20 cellular contexts compared by ENCODE assay signal in genomic region chr10:2992401-2993198, GRCh38.
DNase-seq lines count a peak whose midpoint lies in the region; TF ChIP-seq lines count a peak whose summit lies in the region.
"Had no signal": no experiment of that assay in that cellular context is flagged by ENCODE, and none has a peak within 500 bp of the region (broad histone marks: within the 10 kb centered on the region; RNA-seq: fewer than 3 reads in every experiment).

No MANE protein-coding gene starts in this region.

- no peak overlapping the region for H3K18ac ChIP-seq in H9 (ENCODE audit: insufficient read length, low read depth, low read length)

- H3K27ac ChIP-seq in H9 (ENCODE audit: insufficient read length, low read depth, low read length): no peak overlapping the region
- H3K27ac ChIP-seq: gastrocnemius medialis, left ventricle myocardium inferior, upper lobe of left lung had no signal

- H2BK120ac ChIP-seq in H9 (ENCODE audit: low read depth, low read length, poor library complexity, severe bottlenecking): no peak overlapping the region

- no peak overlapping the region for H2BK5ac ChIP-seq in H9 (ENCODE audit: insufficient read length, low read length)

- no peak overlapping the region for H3K56ac ChIP-seq in H9 (ENCODE audit: insufficient read length, low read depth, low read length)

- no peaks in the 10 kb centered on the region; the same call in 1 of the 2 replicates for H3K4me1 ChIP-seq in H9 (ENCODE audit: insufficient read depth, low read length)
- H3K4me1 ChIP-seq: gastrocnemius medialis, HAP-1, left ventricle myocardium inferior, upper lobe of left lung had no signal

- no peak overlapping the region for H3T11ph ChIP-seq in H9 (ENCODE audit: low read length)

- H3K9me3 Mint-ChIP-seq in H9: peaks cover 16 to 24% of the 10 kb centered on the region in 2 experiments

- no peak overlapping the region for H4K91ac ChIP-seq in H9 (ENCODE audit: insufficient read length, low read depth, low read length)

- H3K79me2 ChIP-seq in H9 (ENCODE audit: insufficient read depth, low read length): no peaks in the 10 kb centered on the region

- H3K4me3 Mint-ChIP-seq in H9: no peak overlapping the region
- H3K4me3 Mint-ChIP-seq: stimulated activated naive CD8-positive, alpha-beta T cell treated with anti-CD3 and anti-CD28 coated beads, Interleukin-15, Interleukin-2, amounts not matched to agents 100 ng/mL and 50 ng/mL, for 24 hours had no signal

- no peak overlapping the region for H3K4me2 ChIP-seq in H9 (ENCODE audit: insufficient read depth, insufficient read length, low read length)

- H3K9ac ChIP-seq in H9 (ENCODE audit: extremely low read depth, insufficient read length, low read length): no peak overlapping the region

- H3K14ac ChIP-seq in H9 (ENCODE audit: insufficient read depth, low read length): no peak overlapping the region

- no peak overlapping the region for H3K27ac Mint-ChIP-seq in H9
- H3K27ac Mint-ChIP-seq: stimulated activated naive CD8-positive, alpha-beta T cell treated with anti-CD3 and anti-CD28 coated beads, Interleukin-15, Interleukin-2, amounts not matched to agents 100 ng/mL and 50 ng/mL, for 24 hours had no signal

- H3K27me3 Mint-ChIP-seq in H9 (ENCODE audit: low read depth): peaks cover 6% of the 10 kb centered on the region

- no peaks in the 10 kb centered on the region for H3K23me2 ChIP-seq in H9 (ENCODE audit: insufficient read length, low read depth, low read length, poor library complexity, severe bottlenecking)

- no peak overlapping the region for H4K5ac ChIP-seq in H9 (ENCODE audit: insufficient read length, low read depth, low read length)

- H3K4me1 Mint-ChIP-seq in H9: peaks cover 3 to 6% of the 10 kb centered on the region in 2 experiments; a peak in 2 of 4 replicates

- H3K79me1 ChIP-seq in H9 (ENCODE audit: insufficient read depth, low read depth, low read length, poor library complexity, severe bottlenecking): no peaks in the 10 kb centered on the region

- no peak overlapping the region for H4K8ac ChIP-seq in H9 (replicated peaks; ENCODE audit: insufficient read length, low read depth, low read length)

- no peaks in the 10 kb centered on the region for H3K27me3 ChIP-seq in H9 (ENCODE audit: insufficient read depth, low read length)
- H3K27me3 ChIP-seq: upper lobe of left lung had no signal

- DNase-seq in ACHN (peak; percentile 67), H9 (no peak), cardiac fibroblast (ENCODE audit: low read depth in 2 of 2) (no peak), kidney glomerular epithelial cell (lab: John Stamatoyannopoulos, UW) (peak; percentile 86), DMS79 (lab: John Stamatoyannopoulos, UW) (no peak), NCI-H82 treated with DMSO at 0.1 percent for 48 hours (lab: John Stamatoyannopoulos, UW; ENCODE audit: unreplicated experiment) (no peak), HPDE6-E6E7 (ENCODE audit: extremely low spot score) (no peak), C1 segment of cervical spinal cord (lab: John Stamatoyannopoulos, UW) (no peak)
- DNase-seq: activated CD4-positive, alpha-beta T cell treated with anti-CD3 and anti-CD28 coated beads, Interleukin-2, amount 50 U/mL, for 4 hours; activated naive CD4-positive, alpha-beta T cell; activated T-cell treated with anti-CD3 and anti-CD28 coated beads for 4 hours; cortex of kidney; gastrocnemius medialis; left ventricle myocardium inferior; NCI-H1436; NCI-H2227 treated with DMSO at 0.1 percent for 48 hours; stimulated activated CD4-positive, alpha-beta T cell treated with anti-CD3 and anti-CD28 coated beads, Interleukin-1b, Interleukin-23, amount 100 ng/mL, for 48 hours; upper lobe of left lung had no signal

- no peaks in the 10 kb centered on the region for H3K9me3 ChIP-seq in H9 (ENCODE audit: control insufficient read depth, low read depth, low read length)
- H3K9me3 ChIP-seq: gastrocnemius medialis, HAP-1 had no signal

- H2AK5ac ChIP-seq in H9 (ENCODE audit: insufficient read length, low read length): no peak overlapping the region

- no peaks in the 10 kb centered on the region for H4K20me1 ChIP-seq in H9 (ENCODE audit: control insufficient read depth, insufficient read depth, insufficient read length)

- H3K4ac ChIP-seq in H9 (ENCODE audit: low read depth, low read length): no peak overlapping the region

- TF ChIP-seq CTCF in H9 (conservative IDR thresholded peaks at IDR 0.05) (peak; percentile 55), cardiac fibroblast (IDR thresholded peaks at IDR 0.05; ENCODE audit: low read depth, low read length) (peak; percentile 23)

- no peak overlapping the region for H2AFZ ChIP-seq in H9 (ENCODE audit: low read length)

- no peak overlapping the region for H2BK15ac ChIP-seq in H9 (ENCODE audit: low read depth, low read length)

- no CpG with 5 or more reads among the region's 10 CpGs for WGBS in H9 (ENCODE audit: extremely low coverage, insufficient read length, low lambda C conversion rate)

- H2BK20ac ChIP-seq in H9 (ENCODE audit: low read depth, low read length, poor library complexity, severe bottlenecking): no peak overlapping the region

- peaks cover 1 to 17% (median 9%) of the 10 kb centered on the region in 3 experiments; a peak in 6 of 7 replicates for H3K36me3 Mint-ChIP-seq in H9 (ENCODE audit: insufficient read depth in 1 of 3, low read depth in 3 of 3)

- H3K4me3 ChIP-seq in cardiac fibroblast (replicated peaks in 1 of 2; ENCODE audit: low read depth in 2 of 2, low read length in 2 of 2): no peak overlapping the region
- H3K4me3 ChIP-seq: gastrocnemius medialis, HAP-1, left ventricle myocardium inferior, upper lobe of left lung had no signal

- H2BK12ac ChIP-seq in H9 (ENCODE audit: insufficient read length, low read depth, low read length): no peak overlapping the region

- H3K23ac ChIP-seq in H9 (ENCODE audit: insufficient read length, low read depth, low read length): no peak overlapping the region

- in situ Hi-C loops in ACHN (cut with HindIII; ENCODE audit: low pct_ligation_motif_present, low pct_unique_long_range_greater_than_20kb, low sequenced_read_pairs): no loop called here

Comparison
In these comparisons a context has a peak if more than half of its experiments do, and no peak if none do; other contexts are left out.
1. DNase-seq: peak in ACHN (single experiment) and kidney glomerular epithelial cell (single experiment); none in H9 (single experiment), cardiac fibroblast (0 of 2), DMS79 (single experiment), NCI-H82 treated with DMSO at 0.1 percent for 48 hours (single experiment), HPDE6-E6E7 (single experiment) and C1 segment of cervical spinal cord (0 of 14).